In genomic region chr1:160107512-160107911, GRCh38 we compare ENCODE assay signal across 22 cellular contexts. TPM values are rescaled to one million over a fixed set of nuclear protein-coding genes. Genes with fewer than 3 reads are reported as not detected.
DNase-seq lines count a peak whose midpoint lies in the region; ATAC-seq, FAIRE-seq and TF ChIP-seq lines count a peak whose summit lies in the region.
"Had no signal": no experiment of that assay in that cellular context is flagged by ENCODE, and none has a peak within 500 bp of the region (broad histone marks: within the 10 kb centered on the region; RNA-seq: fewer than 3 reads in every experiment).

No MANE protein-coding gene starts in this region.

- TF ChIP-seq CTCF in HepG2 (CRISPR knock-in tag; IDR thresholded peaks at IDR 0.05): no peak
- no peak for TF ChIP-seq CTCF in right lobe of liver (IDR thresholded peaks at IDR 0.05)
- no peak for TF ChIP-seq CTCF in neural progenitor cell (IDR thresholded peaks at IDR 0.05)

- no peak for FAIRE-seq in HepG2 (lab: Jason Lieb, UNC)
- FAIRE-seq: G401.6, GM12892, GM19239, H54 had no signal

- H3F3A ChIP-seq in neural progenitor cell (ENCODE audit: low read depth): peaks cover 53% of the 10 kb centered on the region

- H3K4me3 ChIP-seq in HepG2 (replicated peaks in 1 of 3; ENCODE audit: insufficient read depth in 1 of 3, low read depth in 2 of 3, low read length in 3 of 3): no peak overlapping the region
- no peak overlapping the region for H3K4me3 ChIP-seq in right lobe of liver
- H3K4me3 ChIP-seq in neural progenitor cell: no peak overlapping the region
- H3K4me3 ChIP-seq: GM23338, HAP-1 had no signal

- CTCF ChIA-PET in HepG2 (lab: Yijun Ruan, JAX; ENCODE audit: low intra/inter-chr PET ratio, low total read pairs): no interaction called here

- no peak overlapping the region for H3K4me2 ChIP-seq in HepG2 (ENCODE audit: low read depth, low read length)
- no peak overlapping the region for H3K4me2 ChIP-seq in neural progenitor cell
- H3K4me2 ChIP-seq: GM23338 had no signal

- TF ChIP-seq EP300 in HepG2 (IDR thresholded peaks at IDR 0.05; ENCODE audit: low read depth in 2 of 2, low read length in 2 of 2): no peak
- no peak for TF ChIP-seq EP300 in HepG2 (CRISPR knock-in tag; IDR thresholded peaks at IDR 0.05; ENCODE audit: borderline replicate concordance)

- TF ChIP-seq RAD21 in HepG2 (CRISPR knock-in tag; IDR thresholded peaks at IDR 0.05): no peak

- H3K27ac ChIP-seq in HepG2 (ENCODE audit: extremely low read length, insufficient read depth, low read length) (no peak overlapping the region), right lobe of liver (no peak overlapping the region), cingulate gyrus (ENCODE audit: low read depth, low read length) (peak overlapping the region; percentile 21), neural progenitor cell (no peak overlapping the region)

- DNase-seq in HepG2 (ENCODE audit: low spot score) (no peak), right lobe of liver (no peak), neural progenitor cell (ENCODE audit: low spot score) (no peak), NCI-H2227 treated with DMSO at 0.1 percent for 48 hours (lab: John Stamatoyannopoulos, UW) (no peak), NCI-H2227 (lab: John Stamatoyannopoulos, UW; ENCODE audit: unreplicated experiment) (no peak)
- DNase-seq: 8988T; C1 segment of cervical spinal cord; Caco-2; CD4-positive, CD25-positive, alpha-beta regulatory T cell; CD8-positive, alpha-beta T cell; DMS153; DND-41 had no signal

- peak overlapping the region; percentile 88 for H3K27ac Mint-ChIP-seq in neural progenitor cell
- H3K27ac Mint-ChIP-seq: CD8-positive, alpha-beta T cell; GM23338 had no signal

- H3K4me1 ChIP-seq in HepG2 (ENCODE audit: insufficient read depth, low read length): peaks cover 75% of the 10 kb centered on the region
- no peaks in the 10 kb centered on the region for H3K4me1 ChIP-seq in right lobe of liver
- H3K4me1 ChIP-seq in neural progenitor cell: peaks cover 85% of the 10 kb centered on the region
- H3K4me1 ChIP-seq: HAP-1 had no signal

- no peaks in the 10 kb centered on the region for H3K36me3 Mint-ChIP-seq in neural progenitor cell
- H3K36me3 Mint-ChIP-seq: CD4-positive, CD25-positive, alpha-beta regulatory T cell; CD8-positive, alpha-beta T cell had no signal

- no peaks in the 10 kb centered on the region for H3K9me3 ChIP-seq in HepG2 (ENCODE audit: low read length)
- H3K9me3 ChIP-seq in right lobe of liver: no peaks in the 10 kb centered on the region
- H3K9me3 ChIP-seq in neural progenitor cell (ENCODE audit: low read depth): no peaks in the 10 kb centered on the region
- H3K9me3 ChIP-seq: Caco-2, HAP-1 had no signal

- H3K9ac ChIP-seq in HepG2 (ENCODE audit: insufficient read depth, low read depth, low read length) (no peak overlapping the region), neural progenitor cell (no peak overlapping the region)

- BruUV-seq in HepG2 (replicated peaks; lab: Mats Ljungman, UMichigan): no TSS peak

- ATAC-seq in HepG2: no peak
- no peak for ATAC-seq in right lobe of liver
- ATAC-seq in GM18861 (IDR thresholded peaks at IDR 0.05; ENCODE audit: unreplicated experiment): no peak
- ATAC-seq: CD8-positive, alpha-beta T cell; GM23338 had no signal

- peaks cover 83% of the 10 kb centered on the region for H3K4me1 Mint-ChIP-seq in neural progenitor cell
- H3K4me1 Mint-ChIP-seq: CD4-positive, CD25-positive, alpha-beta regulatory T cell had no signal

- H3K79me2 ChIP-seq in HepG2 (ENCODE audit: insufficient read depth, low read length): no peaks in the 10 kb centered on the region
- H3K79me2 ChIP-seq in neural progenitor cell (ENCODE audit: low read depth): no peaks in the 10 kb centered on the region

- H3K9me3 Mint-ChIP-seq in neural progenitor cell: no peaks in the 10 kb centered on the region
- H3K9me3 Mint-ChIP-seq: CD8-positive, alpha-beta T cell; GM23338 had no signal

- TF ChIP-seq POLR2A in HepG2 (IDR thresholded peaks at IDR 0.05; ENCODE audit: insufficient read depth in 1 of 2, low read depth in 2 of 2, low read length in 2 of 2) (no peak), right lobe of liver (IDR thresholded peaks at IDR 0.05) (no peak)

- in situ Hi-C loops in HepG2 (cut with HindIII; ENCODE audit: extremely low pct_ligation_motif_present, low pct_unique_long_range_greater_than_20kb): loop anchor here (10.0 kb wide), 1 partner anchor 107 kb away; no protein-coding TSS in a partner anchor

- peaks cover 22% of the 10 kb centered on the region for H3K27me3 Mint-ChIP-seq in neural progenitor cell (ENCODE audit: insufficient read depth, low read depth)

- 100% methylated on average over 1 of the region's 1 CpG for WGBS in HepG2 (ENCODE audit: low lambda C conversion rate)
- no CpG with 5 or more reads among the region's 1 CpG for WGBS in right lobe of liver (ENCODE audit: insufficient coverage, low coverage, low lambda C conversion rate, missing lambda C conversion rate)

- H2AFZ ChIP-seq in HepG2 (ENCODE audit: low read length) (no peak overlapping the region), neural progenitor cell (replicated peaks) (no peak overlapping the region)

- no peaks in the 10 kb centered on the region; a peak in 1 of 5 replicates for H3K36me3 ChIP-seq in HepG2 (replicated peaks in 1 of 2; ENCODE audit: control insufficient read depth in 1 of 2, insufficient read depth in 2 of 2, low read length in 2 of 2)
- H3K36me3 ChIP-seq in right lobe of liver: no peaks in the 10 kb centered on the region
- no peaks in the 10 kb centered on the region for H3K36me3 ChIP-seq in neural progenitor cell
- H3K36me3 ChIP-seq: HAP-1 had no signal

- POLR2A ChIA-PET in HepG2 (lab: Yijun Ruan, JAX): no interaction called here

- no peaks in the 10 kb centered on the region for H3K27me3 ChIP-seq in HepG2 (ENCODE audit: control insufficient read depth in 1 of 2, insufficient read depth in 2 of 2, low read length in 2 of 2)
- no peaks in the 10 kb centered on the region for H3K27me3 ChIP-seq in right lobe of liver
- H3K27me3 ChIP-seq in neural progenitor cell: no peaks in the 10 kb centered on the region

- intact Hi-C loops in HepG2 (cut with micrococcal nuclease; ENCODE audit: unreplicated experiment) (no loop called here), right lobe of liver (cut with DNase I) (loop anchor here (10.0 kb wide), 1 partner anchor 267 kb away; no protein-coding TSS in a partner anchor)

- peak overlapping the region; percentile 17 for H3K4me3 Mint-ChIP-seq in neural progenitor cell
- H3K4me3 Mint-ChIP-seq: CD4-positive, CD25-positive, alpha-beta regulatory T cell; CD8-positive, alpha-beta T cell; GM23338 had no signal

- H4K20me1 ChIP-seq in HepG2 (ENCODE audit: insufficient read depth, low read length) (no peaks in the 10 kb centered on the region), neural progenitor cell (ENCODE audit: low read depth) (no peaks in the 10 kb centered on the region)

RNA-seq across cellular contexts. Expression of gene ATP1A2, which starts 8.0 kb away (rescaled TPM):
- total RNA-seq in HepG2 (2016; rRNA removed; fragmentation: Illumina TruSeq; extraction: Trizol) (not detected in 2 replicates), right lobe of liver (1 to 10 TPM in 1 of 6 experiments, under 1 TPM in 5; 0.22 to 1.7 (median 0.36) TPM), neural progenitor cell (ENCODE audit: low replicate concordance) (88.6 and 154 TPM in 2 replicates)
- total RNA-seq in HepG2 (2016; cell fraction: cytosol; rRNA removed; fragmentation: Illumina TruSeq; extraction: Trizol; ENCODE audit: low read depth): not detected in 2 replicates
- 0.02 TPM in 1 of 2 replicates, not detected in the other for total RNA-seq in HepG2 (2016; cell fraction: insoluble cytoplasmic fraction; rRNA removed; fragmentation: Illumina TruSeq; extraction: Trizol)
- 0.03 TPM in 1 of 2 replicates, not detected in the other for total RNA-seq in HepG2 (2016; cell fraction: membrane; rRNA removed; fragmentation: Illumina TruSeq; extraction: Trizol)
- total RNA-seq in HepG2 (2016; cell fraction: nucleus; rRNA removed; fragmentation: Illumina TruSeq; extraction: Trizol): not detected in 2 replicates
- 0.16 TPM in 2 replicates for polyA plus RNA-seq in HepG2 (2011; rRNA removed)
- polyA plus RNA-seq in HepG2 (2011; cell fraction: cytosol; rRNA removed): 0.04 and 0.16 TPM in 2 replicates
- polyA plus RNA-seq in HepG2 (2011; cell fraction: nucleus; rRNA removed): 0.50 and 1.3 TPM in 2 replicates
- polyA plus RNA-seq in HepG2 (2012): 0.16 and 0.95 TPM in 2 replicates
- polyA plus RNA-seq in HepG2 (2016; cell fraction: cytosol; fragmentation: Illumina TruSeq; extraction: Trizol; ENCODE audit: low read depth): not detected in 2 replicates
- polyA plus RNA-seq in HepG2 (2016; cell fraction: insoluble cytoplasmic fraction; fragmentation: Illumina TruSeq; extraction: Trizol; ENCODE audit: low read depth): not detected in 2 replicates
- not detected in 2 replicates for polyA plus RNA-seq in HepG2 (2016; cell fraction: membrane; fragmentation: Illumina TruSeq; extraction: Trizol; ENCODE audit: low read depth)
- polyA plus RNA-seq in HepG2 (2016; cell fraction: nucleus; fragmentation: Illumina TruSeq; extraction: Trizol; ENCODE audit: insufficient read depth, low read depth): not detected in 2 replicates
- polyA minus RNA-seq in HepG2 (2011; rRNA and poly(A)+ RNA removed; ENCODE audit: low replicate concordance): 0.07 and 0.44 TPM in 2 replicates
- polyA minus RNA-seq in HepG2 (2011; cell fraction: cytosol; rRNA and poly(A)+ RNA removed): 0.18 and 0.79 TPM in 2 replicates
- polyA minus RNA-seq in HepG2 (2011; cell fraction: nucleus; rRNA and poly(A)+ RNA removed): 0.26 and 0.37 TPM in 2 replicates
- total RNA-seq: A673; CD4-positive, CD25-positive, alpha-beta regulatory T cell; CD8-positive, alpha-beta T cell had no signal
- polyA plus RNA-seq: CD4-positive, CD25-positive, alpha-beta regulatory T cell had no signal

RNA-seq across cellular contexts. Expression of gene IGSF8, which starts 9.1 kb away (rescaled TPM):
- total RNA-seq in HepG2 (2016; rRNA removed; fragmentation: Illumina TruSeq; extraction: Trizol): 8.0 and 24.0 TPM in 2 replicates
- 1.8 and 1.9 TPM in 2 replicates for total RNA-seq in HepG2 (2016; cell fraction: cytosol; rRNA removed; fragmentation: Illumina TruSeq; extraction: Trizol; ENCODE audit: low read depth)
- 7.7 and 25.9 TPM in 2 replicates for total RNA-seq in HepG2 (2016; cell fraction: insoluble cytoplasmic fraction; rRNA removed; fragmentation: Illumina TruSeq; extraction: Trizol)
- total RNA-seq in HepG2 (2016; cell fraction: membrane; rRNA removed; fragmentation: Illumina TruSeq; extraction: Trizol): 3.4 and 4.0 TPM in 2 replicates
- total RNA-seq in HepG2 (2016; cell fraction: nucleus; rRNA removed; fragmentation: Illumina TruSeq; extraction: Trizol): 24.1 and 29.5 TPM in 2 replicates
- polyA plus RNA-seq in HepG2 (2011; rRNA removed): 41.0 and 52.1 TPM in 2 replicates
- 36.7 and 58.5 TPM in 2 replicates for polyA plus RNA-seq in HepG2 (2011; cell fraction: cytosol; rRNA removed)
- polyA plus RNA-seq in HepG2 (2011; cell fraction: nucleus; rRNA removed): 81.8 and 93.4 TPM in 2 replicates
- 24.4 and 32.1 TPM in 2 replicates for polyA plus RNA-seq in HepG2 (2012)
- 1.6 and 1.8 TPM in 2 replicates for polyA plus RNA-seq in HepG2 (2016; cell fraction: cytosol; fragmentation: Illumina TruSeq; extraction: Trizol; ENCODE audit: low read depth)
- 7.6 and 8.9 TPM in 2 replicates for polyA plus RNA-seq in HepG2 (2016; cell fraction: insoluble cytoplasmic fraction; fragmentation: Illumina TruSeq; extraction: Trizol; ENCODE audit: low read depth)
- polyA plus RNA-seq in HepG2 (2016; cell fraction: membrane; fragmentation: Illumina TruSeq; extraction: Trizol; ENCODE audit: low read depth): 2.6 and 3.2 TPM in 2 replicates
- 46.1 TPM in 2 replicates for polyA plus RNA-seq in HepG2 (2016; cell fraction: nucleus; fragmentation: Illumina TruSeq; extraction: Trizol; ENCODE audit: insufficient read depth, low read depth)
- 27.5 and 60.2 TPM in 2 replicates for polyA minus RNA-seq in HepG2 (2011; rRNA and poly(A)+ RNA removed; ENCODE audit: low replicate concordance)
- 25.5 and 26.7 TPM in 2 replicates for polyA minus RNA-seq in HepG2 (2011; cell fraction: cytosol; rRNA and poly(A)+ RNA removed)
- polyA minus RNA-seq in HepG2 (2011; cell fraction: nucleus; rRNA and poly(A)+ RNA removed): 11.6 and 14.0 TPM in 2 replicates
- 10 to 100 TPM; 27.5 to 45.7 (median 29.4) TPM for total RNA-seq in right lobe of liver
- total RNA-seq in neural progenitor cell (ENCODE audit: low replicate concordance): 9.4 and 23.4 TPM in 2 replicates

RNA-seq across cellular contexts. Expression of gene KCNJ9, which starts 26.2 kb away (rescaled TPM):
- not detected in 2 replicates for total RNA-seq in HepG2 (2016; rRNA removed; fragmentation: Illumina TruSeq; extraction: Trizol)
- total RNA-seq in HepG2 (2016; cell fraction: cytosol; rRNA removed; fragmentation: Illumina TruSeq; extraction: Trizol; ENCODE audit: low read depth): not detected in 2 replicates
- not detected in 2 replicates for total RNA-seq in HepG2 (2016; cell fraction: insoluble cytoplasmic fraction; rRNA removed; fragmentation: Illumina TruSeq; extraction: Trizol)
- not detected in 2 replicates for total RNA-seq in HepG2 (2016; cell fraction: membrane; rRNA removed; fragmentation: Illumina TruSeq; extraction: Trizol)
- not detected in 2 replicates for total RNA-seq in HepG2 (2016; cell fraction: nucleus; rRNA removed; fragmentation: Illumina TruSeq; extraction: Trizol)
- polyA plus RNA-seq in HepG2 (2011; rRNA removed): not detected in 2 replicates
- polyA plus RNA-seq in HepG2 (2011; cell fraction: cytosol; rRNA removed): 0.01 TPM in 1 of 2 replicates, not detected in the other
- polyA plus RNA-seq in HepG2 (2011; cell fraction: nucleus; rRNA removed): 0.03 and 0.06 TPM in 2 replicates
- not detected in 2 replicates for polyA plus RNA-seq in HepG2 (2012)
- not detected in 2 replicates for polyA plus RNA-seq in HepG2 (2016; cell fraction: cytosol; fragmentation: Illumina TruSeq; extraction: Trizol; ENCODE audit: low read depth)
- not detected in 2 replicates for polyA plus RNA-seq in HepG2 (2016; cell fraction: insoluble cytoplasmic fraction; fragmentation: Illumina TruSeq; extraction: Trizol; ENCODE audit: low read depth)
- polyA plus RNA-seq in HepG2 (2016; cell fraction: membrane; fragmentation: Illumina TruSeq; extraction: Trizol; ENCODE audit: low read depth): not detected in 2 replicates
- not detected in 2 replicates for polyA plus RNA-seq in HepG2 (2016; cell fraction: nucleus; fragmentation: Illumina TruSeq; extraction: Trizol; ENCODE audit: insufficient read depth, low read depth)
- polyA minus RNA-seq in HepG2 (2011; rRNA and poly(A)+ RNA removed; ENCODE audit: low replicate concordance): not detected in 2 replicates
- polyA minus RNA-seq in HepG2 (2011; cell fraction: cytosol; rRNA and poly(A)+ RNA removed): not detected in 2 replicates
- polyA minus RNA-seq in HepG2 (2011; cell fraction: nucleus; rRNA and poly(A)+ RNA removed): not detected in 2 replicates
- total RNA-seq in right lobe of liver: not detected
- total RNA-seq in neural progenitor cell (ENCODE audit: low replicate concordance): 0.09 TPM in 2 replicates
- total RNA-seq: A673; Caco-2; CD4-positive, CD25-positive, alpha-beta regulatory T cell; CD8-positive, alpha-beta T cell had no signal
- polyA plus RNA-seq: BJ had no signal

RNA-seq across cellular contexts. Expression of gene KCNJ10, which starts 37.6 kb away (rescaled TPM):
- total RNA-seq in HepG2 (2016; rRNA removed; fragmentation: Illumina TruSeq; extraction: Trizol) (4.1 and 4.4 TPM in 2 replicates), right lobe of liver (1 to 10 TPM in 2 of 6 experiments, under 1 TPM in 3, not detected in 1; 0.23 to 3.1 (median 0.31) TPM), neural progenitor cell (ENCODE audit: low replicate concordance) (0.15 TPM in 1 of 2 replicates, not detected in the other)
- total RNA-seq in HepG2 (2016; cell fraction: cytosol; rRNA removed; fragmentation: Illumina TruSeq; extraction: Trizol; ENCODE audit: low read depth): 1.3 and 1.6 TPM in 2 replicates
- 3.2 and 4.0 TPM in 2 replicates for total RNA-seq in HepG2 (2016; cell fraction: insoluble cytoplasmic fraction; rRNA removed; fragmentation: Illumina TruSeq; extraction: Trizol)
- 3.8 and 4.4 TPM in 2 replicates for total RNA-seq in HepG2 (2016; cell fraction: membrane; rRNA removed; fragmentation: Illumina TruSeq; extraction: Trizol)
- total RNA-seq in HepG2 (2016; cell fraction: nucleus; rRNA removed; fragmentation: Illumina TruSeq; extraction: Trizol): 8.4 and 9.2 TPM in 2 replicates
- 9.9 and 10.3 TPM in 2 replicates for polyA plus RNA-seq in HepG2 (2011; rRNA removed)
- polyA plus RNA-seq in HepG2 (2011; cell fraction: cytosol; rRNA removed): 5.4 and 7.7 TPM in 2 replicates
- polyA plus RNA-seq in HepG2 (2011; cell fraction: nucleus; rRNA removed): 16.5 and 20.7 TPM in 2 replicates
- 3.2 and 4.8 TPM in 2 replicates for polyA plus RNA-seq in HepG2 (2012)
- 1.4 and 1.8 TPM in 2 replicates for polyA plus RNA-seq in HepG2 (2016; cell fraction: cytosol; fragmentation: Illumina TruSeq; extraction: Trizol; ENCODE audit: low read depth)
- polyA plus RNA-seq in HepG2 (2016; cell fraction: insoluble cytoplasmic fraction; fragmentation: Illumina TruSeq; extraction: Trizol; ENCODE audit: low read depth): 6.3 and 7.5 TPM in 2 replicates
- polyA plus RNA-seq in HepG2 (2016; cell fraction: membrane; fragmentation: Illumina TruSeq; extraction: Trizol; ENCODE audit: low read depth): 3.7 and 3.9 TPM in 2 replicates
- polyA plus RNA-seq in HepG2 (2016; cell fraction: nucleus; fragmentation: Illumina TruSeq; extraction: Trizol; ENCODE audit: insufficient read depth, low read depth): 20.4 and 22.0 TPM in 2 replicates
- 34.8 TPM in 1 of 2 replicates, not detected in the other for polyA minus RNA-seq in HepG2 (2011; rRNA and poly(A)+ RNA removed; ENCODE audit: low replicate concordance)
- polyA minus RNA-seq in HepG2 (2011; cell fraction: cytosol; rRNA and poly(A)+ RNA removed): 4.8 and 5.5 TPM in 2 replicates
- polyA minus RNA-seq in HepG2 (2011; cell fraction: nucleus; rRNA and poly(A)+ RNA removed): 6.7 and 8.1 TPM in 2 replicates
- total RNA-seq: A673; CD4-positive, CD25-positive, alpha-beta regulatory T cell; CD8-positive, alpha-beta T cell had no signal
- polyA plus RNA-seq: BJ; CD4-positive, CD25-positive, alpha-beta regulatory T cell had no signal

RNA-seq across cellular contexts. Expression of gene ATP1A4, which starts 43.9 kb away (rescaled TPM):
- not detected in 2 replicates for total RNA-seq in HepG2 (2016; rRNA removed; fragmentation: Illumina TruSeq; extraction: Trizol)
- total RNA-seq in HepG2 (2016; cell fraction: cytosol; rRNA removed; fragmentation: Illumina TruSeq; extraction: Trizol; ENCODE audit: low read depth): not detected in 2 replicates
- not detected in 2 replicates for total RNA-seq in HepG2 (2016; cell fraction: insoluble cytoplasmic fraction; rRNA removed; fragmentation: Illumina TruSeq; extraction: Trizol)
- not detected in 2 replicates for total RNA-seq in HepG2 (2016; cell fraction: membrane; rRNA removed; fragmentation: Illumina TruSeq; extraction: Trizol)
- not detected in 2 replicates for total RNA-seq in HepG2 (2016; cell fraction: nucleus; rRNA removed; fragmentation: Illumina TruSeq; extraction: Trizol)
- not detected in 2 replicates for polyA plus RNA-seq in HepG2 (2011; rRNA removed)
- not detected in 2 replicates for polyA plus RNA-seq in HepG2 (2011; cell fraction: cytosol; rRNA removed)
- not detected in 2 replicates for polyA plus RNA-seq in HepG2 (2011; cell fraction: nucleus; rRNA removed)
- polyA plus RNA-seq in HepG2 (2012): not detected in 2 replicates
- polyA plus RNA-seq in HepG2 (2016; cell fraction: cytosol; fragmentation: Illumina TruSeq; extraction: Trizol; ENCODE audit: low read depth): not detected in 2 replicates
- polyA plus RNA-seq in HepG2 (2016; cell fraction: insoluble cytoplasmic fraction; fragmentation: Illumina TruSeq; extraction: Trizol; ENCODE audit: low read depth): not detected in 2 replicates
- polyA plus RNA-seq in HepG2 (2016; cell fraction: membrane; fragmentation: Illumina TruSeq; extraction: Trizol; ENCODE audit: low read depth): not detected in 2 replicates
- not detected in 2 replicates for polyA plus RNA-seq in HepG2 (2016; cell fraction: nucleus; fragmentation: Illumina TruSeq; extraction: Trizol; ENCODE audit: insufficient read depth, low read depth)
- not detected in 2 replicates for polyA minus RNA-seq in HepG2 (2011; rRNA and poly(A)+ RNA removed; ENCODE audit: low replicate concordance)
- polyA minus RNA-seq in HepG2 (2011; cell fraction: cytosol; rRNA and poly(A)+ RNA removed): not detected in 2 replicates
- polyA minus RNA-seq in HepG2 (2011; cell fraction: nucleus; rRNA and poly(A)+ RNA removed): not detected in 2 replicates
- not detected for total RNA-seq in right lobe of liver
- 0.17 and 0.62 TPM in 2 replicates for total RNA-seq in neural progenitor cell (ENCODE audit: low replicate concordance)
- total RNA-seq: A673; Caco-2; CD4-positive, CD25-positive, alpha-beta regulatory T cell; CD8-positive, alpha-beta T cell had no signal
- polyA plus RNA-seq: BJ; CD4-positive, CD25-positive, alpha-beta regulatory T cell had no signal

Comparison
In these comparisons a context has a peak if more than half of its experiments do, and no peak if none do; other contexts are left out.
1. RNA of gene ATP1A2, which starts 8.0 kb away (total RNA-seq): 88.6 to 154 TPM in neural progenitor cell; 0.22 to 1.7 TPM in right lobe of liver and 0.02 to 0.03 TPM in HepG2; every median in the first group is over 10 times any median in the second.